8 cellular contexts compared by ENCODE assay signal in genomic region chr7:117673839-117674238, GRCh38.
A peak's percentile ranks its signal among the peaks of the same experiment; 100 is the strongest.
DNase-seq lines count a peak whose midpoint lies in the region; ATAC-seq and TF ChIP-seq lines count a peak whose summit lies in the region.

No MANE protein-coding gene starts in this region.

- H3K27ac Mint-ChIP-seq in Calu3 (ENCODE audit: unreplicated experiment), result peak overlapping the region; percentile 30

- TF ChIP-seq CTCF in Calu3 (IDR thresholded peaks at IDR 0.05; ENCODE audit: unreplicated experiment) (no peak), HCT116 (IDR thresholded peaks at IDR 0.05 in 2 of 3, conservative IDR thresholded peaks at IDR 0.05 in 1 of 3; ENCODE audit: borderline replicate concordance in 1 of 3, insufficient read depth in 1 of 3, low read depth in 2 of 3, low read length in 2 of 3) (peak; percentile 31 to 54 (median 51); a peak in 4 of 6 replicates), OCI-LY1 (IDR thresholded peaks at IDR 0.05; ENCODE audit: low read length) (peak; percentile 64), fibroblast of the aortic adventitia (IDR thresholded peaks at IDR 0.05; ENCODE audit: insufficient read depth, low read length) (peak; percentile 43)

- no peak overlapping the region for H3K4me3 Mint-ChIP-seq in Calu3 (ENCODE audit: low read depth, unreplicated experiment)

- H3K4me1 ChIP-seq in HCT116 (ENCODE audit: control insufficient read depth in 1 of 2, insufficient read depth in 2 of 2, low read length in 2 of 2) (no peaks in the 10 kb centered on the region), OCI-LY1 (ENCODE audit: insufficient read depth, low read length, severe bottlenecking) (no peaks in the 10 kb centered on the region)

- H3K9ac ChIP-seq in HCT116 (ENCODE audit: low read length) (no peak overlapping the region), OCI-LY1 (ENCODE audit: low read length) (no peak overlapping the region)

- POLR2A ChIA-PET in HCT116 (lab: Charles Lee), result no interaction called here

- H3K27ac ChIP-seq in HCT116 (ENCODE audit: low read depth, low read length) (no peak overlapping the region), OCI-LY1 (ENCODE audit: low read depth, low read length, poor library complexity, severe bottlenecking) (no peak overlapping the region)

- H3K9me3 ChIP-seq in HCT116 (ENCODE audit: control insufficient read depth in 1 of 2, insufficient read depth in 1 of 2, low read depth in 1 of 2, low read length in 2 of 2), result no peaks in the 10 kb centered on the region
- no peaks in the 10 kb centered on the region for H3K9me3 ChIP-seq in OCI-LY1 (ENCODE audit: low read length)

- no peaks in the 10 kb centered on the region for H3K36me3 ChIP-seq in HCT116 (ENCODE audit: control insufficient read depth in 1 of 2, insufficient read depth in 2 of 2, low read length in 2 of 2)
- H3K36me3 ChIP-seq in OCI-LY1 (ENCODE audit: insufficient read depth, low read length), result no peaks in the 10 kb centered on the region

- H3K4me1 Mint-ChIP-seq in Calu3 (ENCODE audit: low read depth, unreplicated experiment), result peaks cover 37% of the 10 kb centered on the region

- H4K20me1 ChIP-seq in HCT116 (ENCODE audit: insufficient read depth), result no peaks in the 10 kb centered on the region
- no peaks in the 10 kb centered on the region for H4K20me1 ChIP-seq in OCI-LY1 (ENCODE audit: insufficient read depth, low read length)

- TF ChIP-seq POLR2A in HCT116 (IDR thresholded peaks at IDR 0.05; ENCODE audit: borderline replicate concordance, extremely low read depth, insufficient read depth, insufficient read length), result no peak

- DNase-seq in Calu3 (no peak), HCT116 (ENCODE audit: low read depth, low spot score) (peak; percentile 24), fibroblast of the aortic adventitia (ENCODE audit: low read depth) (peak; percentile 73), stromal cell of bone marrow (ENCODE audit: low read depth) (peak; percentile 21), T-helper 1 cell (no peak)
- no peak for DNase-seq in activated effector memory CD4-positive, alpha-beta T cell treated with anti-CD3 and anti-CD28 coated beads, Interleukin-2, amount 50 U/mL, for 16 hours
- DNase-seq in activated CD4-positive, CD25-positive, alpha-beta regulatory T cell treated with anti-CD3 and anti-CD28 coated beads, Interleukin-2, amount 50 U/mL, for 72 hours, result no peak

- H3K79me2 ChIP-seq in HCT116 (ENCODE audit: insufficient read depth, low read length) (no peaks in the 10 kb centered on the region), OCI-LY1 (ENCODE audit: insufficient read depth, low read length) (no peaks in the 10 kb centered on the region)

- H2AFZ ChIP-seq in HCT116 (ENCODE audit: low read depth, low read length, poor library complexity, severe bottlenecking) (no peak overlapping the region), OCI-LY1 (ENCODE audit: low read length) (no peak overlapping the region)

- H3K27me3 Mint-ChIP-seq in Calu3 (ENCODE audit: unreplicated experiment), result no peaks in the 10 kb centered on the region

- H3K4me3 ChIP-seq in HCT116 (replicated peaks in 1 of 2; ENCODE audit: low read depth in 1 of 2, low read length in 2 of 2), result no peak overlapping the region
- H3K4me3 ChIP-seq in OCI-LY1 (ENCODE audit: low read depth, low read length, poor library complexity, severe bottlenecking), result no peak overlapping the region
- no peak overlapping the region for H3K4me3 ChIP-seq in fibroblast of the aortic adventitia (ENCODE audit: low read depth, low read length)

- H3K9me3 Mint-ChIP-seq in Calu3 (ENCODE audit: low read depth, unreplicated experiment), result no peaks in the 10 kb centered on the region

- RAD21 ChIA-PET in HCT116 (lab: Charles Lee; ENCODE audit: low non-redundant PET in 1 of 2, low total read pairs in 2 of 2, uncharacterized antibody in 2 of 2, unreplicated experiment in 2 of 2), result no interaction called here

- H3K27me3 ChIP-seq in HCT116 (ENCODE audit: insufficient read depth, low read length) (no peaks in the 10 kb centered on the region), OCI-LY1 (ENCODE audit: insufficient read depth, low read length) (no peaks in the 10 kb centered on the region)

- CTCF ChIA-PET in Calu3 (lab: Charles Lee), result interaction anchor here (2.8 kb wide), 1 partner anchor 42 kb away, joined by 15 read pairs; no protein-coding TSS in a partner anchor
- CTCF ChIA-PET in HCT116 (lab: Charles Lee), result interaction anchor here (1.0 kb wide), 1 partner anchor 12 kb away, joined by 3 read pairs; no protein-coding TSS in a partner anchor

- BruUV-seq in Calu3 (replicated peaks; lab: Mats Ljungman, UMichigan) (no TSS peak), HCT116 (replicated peaks; lab: Mats Ljungman, UMichigan) (no TSS peak)

- intact Hi-C loops in Calu3 (cut with micrococcal nuclease; ENCODE audit: unreplicated experiment), result loop anchor here (1.0 to 10.0 kb wide), 2 partner anchors 41 to 481 kb away; no protein-coding TSS in a partner anchor
- intact Hi-C loops in HCT116 (cut with micrococcal nuclease), result loop anchor here (2.0 to 5.0 kb wide), 3 partner anchors 215 to 1502 kb away; no protein-coding TSS in a partner anchor

- ATAC-seq in HCT116, result peak; percentile 77

- H3K36me3 Mint-ChIP-seq in Calu3 (ENCODE audit: insufficient read depth, unreplicated experiment), result peaks cover 49% of the 10 kb centered on the region

- H3K4me2 ChIP-seq in HCT116 (ENCODE audit: low read length), result no peak overlapping the region
- no peak overlapping the region for H3K4me2 ChIP-seq in OCI-LY1 (ENCODE audit: low read length)

- TF ChIP-seq RAD21 in HCT116 (IDR thresholded peaks at IDR 0.05; ENCODE audit: low read depth), result peak; percentile 56

- no peaks in the 10 kb centered on the region for H3K9me2 ChIP-seq in HCT116 (ENCODE audit: insufficient read depth)
- no peaks in the 10 kb centered on the region for H3K9me2 ChIP-seq in OCI-LY1 (ENCODE audit: low read depth, low read length)

- no peaks in the 10 kb centered on the region for H3F3A ChIP-seq in OCI-LY1 (ENCODE audit: insufficient read depth, low read length)

TF ChIP-seq in HCT116, 20 proteins besides CTCF, POLR2A, EP300 and RAD21:
- no peak for TF ChIP-seq REST (IDR thresholded peaks at IDR 0.05; ENCODE audit: low read depth)
- no peak for TF ChIP-seq FOSL1 (IDR thresholded peaks at IDR 0.05; ENCODE audit: low read depth)
- TF ChIP-seq TCF7L2 (IDR thresholded peaks at IDR 0.05; ENCODE audit: borderline replicate concordance, extremely low read depth, insufficient read depth, insufficient read length), result no peak
- no peak for TF ChIP-seq SP1 (IDR thresholded peaks at IDR 0.05; ENCODE audit: low read depth)
TF ChIP-seq in HCT116: peak in this region for 0.

Comparison
In these comparisons a context has a peak if more than half of its experiments do, and no peak if none do; other contexts are left out.
1. DNase-seq: peak in HCT116 (single experiment), fibroblast of the aortic adventitia (single experiment) and stromal cell of bone marrow (single experiment); none in Calu3 (single experiment), activated effector memory CD4-positive, alpha-beta T cell treated with anti-CD3 and anti-CD28 coated beads, Interleukin-2, amount 50 U/mL, for 16 hours (single experiment), activated CD4-positive, CD25-positive, alpha-beta regulatory T cell treated with anti-CD3 and anti-CD28 coated beads, Interleukin-2, amount 50 U/mL, for 72 hours (single experiment) and T-helper 1 cell (0 of 5).